In the genomic region with DNA sequence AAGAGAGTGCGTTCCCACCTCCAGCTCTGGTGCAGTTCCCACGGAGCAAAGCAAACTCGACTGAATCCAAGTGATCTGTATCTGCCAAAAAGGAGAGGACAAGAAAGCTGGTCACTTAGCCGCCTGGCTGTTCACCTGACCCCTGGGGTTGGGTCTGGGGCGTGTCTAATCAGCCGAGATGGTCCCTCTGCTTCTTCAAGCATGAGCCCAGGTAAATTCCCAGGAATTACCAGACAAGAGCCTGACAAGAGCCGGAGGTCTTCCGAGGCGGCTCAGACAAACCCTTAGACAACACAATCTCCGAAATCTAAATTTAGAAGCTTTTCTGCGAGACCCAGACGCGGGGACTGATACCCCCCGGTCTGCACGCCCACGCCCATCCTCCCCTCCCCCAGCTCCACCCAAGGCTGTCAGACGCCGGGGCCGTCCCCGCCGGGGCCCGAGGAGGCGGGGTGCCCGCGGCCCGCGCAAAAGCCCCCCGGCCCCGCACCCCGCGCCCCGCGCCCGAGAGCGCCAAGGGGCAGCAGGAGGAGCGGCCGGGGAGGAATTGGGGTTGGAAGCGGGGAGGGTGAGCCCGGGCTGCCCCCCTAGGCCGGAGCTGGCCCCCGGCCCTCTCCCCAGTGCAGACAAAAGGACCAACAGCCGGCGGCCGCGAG, we compare ENCODE assay signal across 1 cellular context.
TF ChIP-seq lines count a peak whose summit lies in the region.

No MANE protein-coding gene starts in this region.

TF ChIP-seq in SK-N-SH, 30 proteins besides CTCF, POLR2A, EP300 and RAD21 (continued from another document):
- TF ChIP-seq, protein P1, sequence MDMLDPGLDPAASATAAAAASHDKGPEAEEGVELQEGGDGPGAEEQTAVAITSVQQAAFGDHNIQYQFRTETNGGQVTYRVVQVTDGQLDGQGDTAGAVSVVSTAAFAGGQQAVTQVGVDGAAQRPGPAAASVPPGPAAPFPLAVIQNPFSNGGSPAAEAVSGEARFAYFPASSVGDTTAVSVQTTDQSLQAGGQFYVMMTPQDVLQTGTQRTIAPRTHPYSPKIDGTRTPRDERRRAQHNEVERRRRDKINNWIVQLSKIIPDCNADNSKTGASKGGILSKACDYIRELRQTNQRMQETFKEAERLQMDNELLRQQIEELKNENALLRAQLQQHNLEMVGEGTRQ (IDR thresholded peaks at IDR 0.05; ENCODE audit: borderline replicate concordance, low read depth, low read length) = no peak
TF ChIP-seq in SK-N-SH: peak in this region for 0.
